Comparison of ENCODE assay signal across 8 cellular contexts in genomic region chr1:229430761-229431269, GRCh38. TPM values are rescaled to one million over a fixed set of nuclear protein-coding genes. Genes with fewer than 3 reads are reported as not detected.
DNase-seq lines count a peak whose midpoint lies in the region; ATAC-seq, FAIRE-seq and TF ChIP-seq lines count a peak whose summit lies in the region.

No MANE protein-coding gene starts in this region.

- H3K27ac ChIP-seq in ovary (no peak overlapping the region), MM.1S (ENCODE audit: low read length) (no peak overlapping the region)

- no peak for FAIRE-seq in GM12892 (lab: Jason Lieb, UNC)

- H3K9me3 ChIP-seq in ovary (no peaks in the 10 kb centered on the region), MM.1S (replicated peaks; ENCODE audit: insufficient read depth, low read length) (no peaks in the 10 kb centered on the region)

- peaks cover 16% of the 10 kb centered on the region for H3K27me3 ChIP-seq in ovary
- 0 out of 2 replicates have a peak, but pooled peaks cover 12% of the 10 kb centered on the region for H3K27me3 ChIP-seq in MM.1S (replicated peaks; ENCODE audit: insufficient read depth, low read length)

- no peaks in the 10 kb centered on the region for H3K36me3 ChIP-seq in ovary
- H3K36me3 ChIP-seq in MM.1S (replicated peaks; ENCODE audit: insufficient read depth, low read length), result no peaks in the 10 kb centered on the region

- TF ChIP-seq EP300 in ovary (IDR thresholded peaks at IDR 0.05), result no peak

- no peak overlapping the region for H3K4me2 ChIP-seq in MM.1S (ENCODE audit: low read depth, low read length)

- H3K4me3 ChIP-seq in GM12865 (ENCODE audit: low read depth, low read length), result no peak overlapping the region
- H3K4me3 ChIP-seq in ovary, result no peak overlapping the region
- H3K4me3 ChIP-seq in MM.1S (ENCODE audit: low read length), result no peak overlapping the region

- H3K9ac ChIP-seq in MM.1S (ENCODE audit: low read length), result no peak overlapping the region

- ATAC-seq in HG03139 (IDR thresholded peaks at IDR 0.05; ENCODE audit: unreplicated experiment), result no peak

- H4K20me1 ChIP-seq in MM.1S (ENCODE audit: insufficient read depth, low read length), result no peaks in the 10 kb centered on the region

- peaks cover 5% of the 10 kb centered on the region for H3F3A ChIP-seq in MM.1S (ENCODE audit: insufficient read depth, low read length)

- no peaks in the 10 kb centered on the region for H3K79me2 ChIP-seq in MM.1S (ENCODE audit: low read length)

- DNase-seq in GM12865 (ENCODE audit: low read depth) (peak; percentile 30), fibroblast of peridontal ligament (ENCODE audit: extremely low read depth) (peak; percentile 35), ovary (peak in 4 of 5 donors; percentile 29 to 70 (median 48)), NCI-H1436 (lab: John Stamatoyannopoulos, UW) (no peak), GM12892 (ENCODE audit: insufficient read length) (no peak), MM.1S (no peak)
- DNase-seq in activated CD4-positive, alpha-beta T cell treated with anti-CD3 and anti-CD28 coated beads, Interleukin-2, amount 50 U/mL, for 1 hour, result peak; percentile 35

- intact Hi-C loops in ovary (cut with DNase I), result no loop called here

- TF ChIP-seq CTCF in GM12865 (IDR thresholded peaks at IDR 0.05; ENCODE audit: insufficient read depth, low read depth, low read length, missing control alignments), result no peak
- TF ChIP-seq CTCF in ovary (IDR thresholded peaks at IDR 0.05), result no peak
- no peak for TF ChIP-seq CTCF in MM.1S (IDR thresholded peaks at IDR 0.05; ENCODE audit: low read length)

- WGBS in ovary, 3 donors, result 1 to 6% (median 3%) methylated on average over 16 of the region's 16 CpGs

- peaks cover 15% of the 10 kb centered on the region for H3K4me1 ChIP-seq in ovary (ENCODE audit: insufficient read depth)
- H3K4me1 ChIP-seq in MM.1S (ENCODE audit: low read length), result peaks cover 19% of the 10 kb centered on the region

- TF ChIP-seq POLR2A in ovary (IDR thresholded peaks at IDR 0.05) (no peak), GM12892 (IDR thresholded peaks at IDR 0.05; ENCODE audit: low read depth, low read length) (no peak)

- no peak overlapping the region for H2AFZ ChIP-seq in MM.1S (ENCODE audit: low read length)

- no peaks in the 10 kb centered on the region for H3K9me2 ChIP-seq in MM.1S (replicated peaks; ENCODE audit: insufficient read depth, low read length)

RNA-seq across cellular contexts. Expression of gene ACTA1, which starts 3.1 kb away (rescaled TPM):
- total RNA-seq in ovary, result 1 to 10 TPM in 2 of 7 donors, under 1 TPM in 1, not detected in 4; 0.33 to 3.3 (median 2.1) TPM
- polyA plus RNA-seq in ovary, result under 1 TPM; 0.47 to 0.70 TPM
- not detected for polyA plus RNA-seq in GM12892 (2012; ENCODE audit: missing spikeins)

Comparison
In these comparisons a context has a peak if more than half of its experiments do, and no peak if none do; other contexts are left out.
1. DNase-seq: peak in GM12865 (single experiment), activated CD4-positive, alpha-beta T cell treated with anti-CD3 and anti-CD28 coated beads, Interleukin-2, amount 50 U/mL, for 1 hour (single experiment), fibroblast of peridontal ligament (single experiment) and ovary (4 of 5); none in NCI-H1436 (single experiment), GM12892 (single experiment) and MM.1S (single experiment).